9 cellular contexts compared by ENCODE assay signal in the genomic region with DNA sequence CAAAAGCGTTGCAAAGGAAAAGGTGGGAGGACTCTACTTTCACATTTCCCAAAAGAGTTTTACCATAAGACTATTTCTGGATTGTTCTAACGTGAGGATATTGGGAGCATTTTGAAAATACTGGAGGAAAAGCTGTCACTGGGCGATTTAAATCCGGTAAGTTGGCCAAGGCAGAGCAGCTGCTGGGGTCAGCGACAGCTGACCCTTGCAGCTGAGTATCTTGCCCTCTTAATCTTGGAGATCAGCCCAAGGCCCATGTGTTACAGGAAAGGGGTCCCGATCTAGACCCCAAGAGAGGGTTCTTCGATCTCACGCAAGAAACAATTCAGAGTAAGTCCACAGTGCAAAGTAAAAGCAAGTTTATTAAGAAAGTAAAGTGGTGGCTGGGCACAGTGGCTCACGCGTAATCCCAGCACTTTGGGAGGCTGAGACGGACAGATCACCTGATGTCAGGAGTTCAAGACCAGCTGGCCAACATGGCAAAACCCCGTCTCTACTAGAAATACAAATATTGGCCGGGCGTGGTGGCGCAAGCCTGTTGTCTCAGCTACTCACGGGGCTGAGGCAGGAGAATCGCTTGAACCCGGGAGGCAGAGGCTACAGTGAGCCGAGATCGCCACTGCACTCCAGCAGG. TPM values are rescaled to one million over a fixed set of nuclear protein-coding genes. Genes with fewer than 3 reads are reported as not detected.
DNase-seq lines count a peak whose midpoint lies in the region; ATAC-seq and FAIRE-seq lines count a peak whose summit lies in the region.
"Had no signal": no experiment of that assay in that cellular context is flagged by ENCODE, and none has a peak within 500 bp of the region (broad histone marks: within the 10 kb centered on the region; RNA-seq: fewer than 3 reads in every experiment).

No MANE protein-coding gene starts in this region.

- H3K27ac Mint-ChIP-seq in dendritic cell treated with granulocyte-macrophage colony-stimulating factor and Interleukin-4, amounts not matched to agents 40 ng/mL and 50 ng/mL, for 4 days = peak overlapping the region; percentile 98

- no peak for DNase-seq in Jurkat, Clone E6-1 (ENCODE audit: low read depth, low spot score)
- DNase-seq in HTR-8/SVneo (ENCODE audit: insufficient read length, low spot score) = no peak

- peak overlapping the region; percentile 90 for H3K4me3 ChIP-seq in ACC112 (ENCODE audit: low read depth, low read length)
- H3K4me3 ChIP-seq in Jurkat, Clone E6-1 (ENCODE audit: low read length) = peak overlapping the region; percentile 90
- H3K4me3 ChIP-seq in mucosa of stomach (ENCODE audit: low read length) = peak overlapping the region; percentile 75

- peak overlapping the region; percentile 90 for H2AFZ ChIP-seq in ACC112 (ENCODE audit: low read length, unreplicated experiment)

- H3K27ac ChIP-seq in ACC112 (ENCODE audit: low read depth, low read length) = peak overlapping the region; percentile 36; the same call in 1 of the 2 replicates

- no peaks in the 10 kb centered on the region for H3K79me2 ChIP-seq in ACC112 (ENCODE audit: control insufficient read depth, insufficient read depth, low read length, unreplicated experiment)

- ATAC-seq in HG02840 (IDR thresholded peaks at IDR 0.05; ENCODE audit: low FRiP score, unreplicated experiment) (no peak), GM18907 (IDR thresholded peaks at IDR 0.05; ENCODE audit: unreplicated experiment) (no peak), GM19452 (IDR thresholded peaks at IDR 0.05; ENCODE audit: unreplicated experiment) (no peak)

- H3K27me3 ChIP-seq in ACC112 (ENCODE audit: insufficient read depth, low read length) = no peaks in the 10 kb centered on the region
- no peaks in the 10 kb centered on the region for H3K27me3 ChIP-seq in mucosa of stomach (ENCODE audit: control insufficient read depth, insufficient read depth, low read length)

- intact Hi-C loops in dendritic cell treated with granulocyte-macrophage colony-stimulating factor and Interleukin-4, amounts not matched to agents 40 ng/mL and 50 ng/mL, for 4 days (cut with micrococcal nuclease) = loop anchor here (5.0 kb wide), 3 partner anchors 37 to 148 kb away; no protein-coding TSS in a partner anchor

- H3K27me3 Mint-ChIP-seq in dendritic cell treated with granulocyte-macrophage colony-stimulating factor and Interleukin-4, amounts not matched to agents 40 ng/mL and 50 ng/mL, for 4 days = no peaks in the 10 kb centered on the region

- peak overlapping the region; percentile 84 for H3K4me3 Mint-ChIP-seq in dendritic cell treated with granulocyte-macrophage colony-stimulating factor and Interleukin-4, amounts not matched to agents 40 ng/mL and 50 ng/mL, for 4 days

- H3K9me3 ChIP-seq in mucosa of stomach (ENCODE audit: control insufficient read depth, low read length) = no peaks in the 10 kb centered on the region

- H3K4me1 ChIP-seq in ACC112 (ENCODE audit: control insufficient read depth, insufficient read depth, low read length, unreplicated experiment) (peaks cover 40% of the 10 kb centered on the region), mucosa of stomach (ENCODE audit: control insufficient read depth, insufficient read depth, low read length) (peaks cover 13% of the 10 kb centered on the region)

- peaks cover 6% of the 10 kb centered on the region for H3K9me3 Mint-ChIP-seq in dendritic cell treated with granulocyte-macrophage colony-stimulating factor and Interleukin-4, amounts not matched to agents 40 ng/mL and 50 ng/mL, for 4 days

- peaks cover 74% of the 10 kb centered on the region for H3K4me1 Mint-ChIP-seq in dendritic cell treated with granulocyte-macrophage colony-stimulating factor and Interleukin-4, amounts not matched to agents 40 ng/mL and 50 ng/mL, for 4 days (ENCODE audit: low read depth)

- no peaks in the 10 kb centered on the region for H3K36me3 ChIP-seq in ACC112 (ENCODE audit: insufficient read depth, low read length)
- H3K36me3 ChIP-seq in mucosa of stomach (ENCODE audit: control insufficient read depth, insufficient read depth, low read length) = no peaks in the 10 kb centered on the region

- no peak for FAIRE-seq in HTR-8/SVneo (lab: Jason Lieb, UNC)
- FAIRE-seq: islet of Langerhans had no signal

- peaks cover 8% of the 10 kb centered on the region for H3K36me3 Mint-ChIP-seq in dendritic cell treated with granulocyte-macrophage colony-stimulating factor and Interleukin-4, amounts not matched to agents 40 ng/mL and 50 ng/mL, for 4 days (ENCODE audit: low read depth)

- H3K9ac ChIP-seq in mucosa of stomach (ENCODE audit: low read length) = peak overlapping the region; percentile 75

RNA-seq across cellular contexts. Expression of a gene that starts 1.0 kb away (rescaled TPM):
- 13.5 TPM for polyA plus RNA-seq in Jurkat, Clone E6-1 (2012; ENCODE audit: insufficient read depth, insufficient read length)
